14 cellular contexts compared by ENCODE assay signal in the genomic region with DNA sequence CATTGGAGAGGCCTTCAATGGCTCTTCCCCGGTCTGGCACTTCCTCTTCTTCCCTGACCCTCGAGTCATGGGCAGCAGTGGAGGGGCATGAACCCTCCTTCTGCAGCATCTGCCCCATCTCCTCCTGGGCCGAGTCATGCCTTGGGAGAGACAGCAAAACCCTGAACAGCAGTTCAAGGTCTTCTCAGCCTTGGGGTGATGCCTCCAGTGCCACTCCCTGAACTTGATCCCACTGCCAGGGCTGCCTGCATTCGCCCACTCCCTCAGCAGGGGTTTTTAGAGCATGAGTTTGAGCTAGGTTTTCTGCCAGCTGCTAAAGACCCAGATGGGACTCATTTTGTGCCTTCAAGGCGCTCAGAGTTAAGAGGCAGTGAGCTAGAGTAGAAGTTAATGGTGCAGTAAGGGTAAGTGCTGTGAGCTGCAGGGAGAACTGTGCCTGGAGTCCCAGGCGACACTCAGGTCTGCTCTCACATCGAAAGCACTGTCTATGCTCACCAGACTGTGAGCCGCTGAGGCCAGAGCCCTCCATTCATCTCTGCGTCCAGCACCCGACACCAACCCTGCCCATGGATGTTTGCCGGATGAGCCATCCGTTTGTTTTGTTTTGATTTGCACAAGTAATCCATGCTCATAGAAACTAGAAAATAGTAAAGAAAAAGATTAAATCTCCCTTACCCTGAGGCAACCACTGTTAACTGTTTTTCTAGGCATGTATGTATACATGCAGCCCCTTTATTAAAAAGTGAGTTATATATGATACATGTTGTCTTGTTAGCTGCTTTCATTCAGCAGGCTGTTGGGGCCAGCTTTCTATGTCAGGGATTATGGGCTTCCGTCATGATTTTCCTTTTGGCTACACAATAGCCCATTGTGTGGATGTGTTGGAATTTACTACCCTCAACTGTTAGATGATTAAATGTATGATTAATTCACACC.
A peak's percentile ranks its signal among the peaks of the same experiment; 100 is the strongest.
DNase-seq lines count a peak whose midpoint lies in the region; ATAC-seq and TF ChIP-seq lines count a peak whose summit lies in the region.
"Had no signal": no experiment of that assay in that cellular context is flagged by ENCODE, and none has a peak within 500 bp of the region (broad histone marks: within the 10 kb centered on the region; RNA-seq: fewer than 3 reads in every experiment).

No MANE protein-coding gene starts in this region.

- H3F3A ChIP-seq in PC-3 (ENCODE audit: low read length, unreplicated experiment), result no peaks in the 10 kb centered on the region

- H3K4me3 ChIP-seq in A673 (ENCODE audit: low read depth, low read length, poor library complexity, severe bottlenecking), result no peak overlapping the region
- peak overlapping the region; percentile 18; the same call in 1 of the 2 replicates for H3K4me3 ChIP-seq in PC-3 (ENCODE audit: low read length)
- no peak overlapping the region for H3K4me3 ChIP-seq in colonic mucosa
- H3K4me3 ChIP-seq in naive thymus-derived CD4-positive, alpha-beta T cell (ENCODE audit: low read length), result no peak overlapping the region
- H3K4me3 ChIP-seq: A549, left ventricle myocardium inferior, upper lobe of right lung had no signal

- H3K9ac ChIP-seq in PC-3 (ENCODE audit: low read length) (peak overlapping the region; percentile 49), colonic mucosa (ENCODE audit: low read depth in 2 of 2, low read length in 2 of 2) (no peak overlapping the region)

- BruUV-seq in A673 (replicated peaks; lab: Mats Ljungman, UMichigan) (no TSS peak), PC-3 (replicated peaks; lab: Mats Ljungman, UMichigan) (no TSS peak)

- no peaks in the 10 kb centered on the region for H3K27me3 ChIP-seq in A673 (replicated peaks; ENCODE audit: insufficient read depth, low read depth, low read length, poor library complexity)
- no peaks in the 10 kb centered on the region for H3K27me3 ChIP-seq in PC-3 (ENCODE audit: low read length)
- no peaks in the 10 kb centered on the region for H3K27me3 ChIP-seq in colonic mucosa
- no peaks in the 10 kb centered on the region for H3K27me3 ChIP-seq in naive thymus-derived CD4-positive, alpha-beta T cell (ENCODE audit: control insufficient read depth in 2 of 2, insufficient read depth in 2 of 2, low read length in 2 of 2)
- H3K27me3 ChIP-seq: upper lobe of right lung had no signal

- H3K36me3 ChIP-seq in A673 (ENCODE audit: insufficient read depth, low read length, poor library complexity, severe bottlenecking) (peaks cover 45% of the 10 kb centered on the region), PC-3 (ENCODE audit: low read depth, low read length) (peaks cover 57% of the 10 kb centered on the region), colonic mucosa (no peaks in the 10 kb centered on the region)
- H3K36me3 ChIP-seq in naive thymus-derived CD4-positive, alpha-beta T cell (ENCODE audit: control insufficient read depth in 2 of 3, insufficient read depth in 3 of 3, low read length in 3 of 3), result peaks cover 5 to 78% (median 18%) of the 10 kb centered on the region in 3 experiments

- ATAC-seq in PC-3 (peak; percentile 95), GM19328 (IDR thresholded peaks at IDR 0.05; ENCODE audit: unreplicated experiment) (no peak)
- no peak for ATAC-seq in naive thymus-derived CD4-positive, alpha-beta T cell
- ATAC-seq: A549, upper lobe of right lung had no signal

- H3K27ac ChIP-seq in A673 (ENCODE audit: low read depth, low read length, poor library complexity, severe bottlenecking) (peak overlapping the region; percentile 35), PC-3 (ENCODE audit: low read length) (peak overlapping the region; percentile 85), colonic mucosa (peak overlapping the region; percentile 1)
- H3K27ac ChIP-seq in naive thymus-derived CD4-positive, alpha-beta T cell (ENCODE audit: low read depth, low read length), result no peak overlapping the region
- H3K27ac ChIP-seq: A549, left ventricle myocardium inferior, upper lobe of right lung had no signal

- peaks cover 17 to 67% (median 39%) of the 10 kb centered on the region in 5 donors for H3K36me3 Mint-ChIP-seq in naive thymus-derived CD4-positive, alpha-beta T cell

- no peaks in the 10 kb centered on the region for H3K9me2 ChIP-seq in PC-3 (replicated peaks; ENCODE audit: low read length)

- 0 out of 2 replicates have a peak overlapping the region, but pooled peaks have one; percentile 13 for H2AFZ ChIP-seq in PC-3 (ENCODE audit: low read length)

- no peaks in the 10 kb centered on the region for H3K4me1 ChIP-seq in A673 (ENCODE audit: insufficient read depth, low read length, poor library complexity, severe bottlenecking)
- H3K4me1 ChIP-seq in PC-3 (ENCODE audit: insufficient read depth, low read length), result peaks cover 30% of the 10 kb centered on the region
- H3K4me1 ChIP-seq in colonic mucosa, result no peaks in the 10 kb centered on the region
- no peaks in the 10 kb centered on the region for H3K4me1 ChIP-seq in naive thymus-derived CD4-positive, alpha-beta T cell (ENCODE audit: control insufficient read depth in 2 of 2, insufficient read depth in 2 of 2, low read length in 2 of 2)
- H3K4me1 ChIP-seq: A549, left ventricle myocardium inferior, upper lobe of right lung had no signal

- no peaks in the 10 kb centered on the region for H3K27me3 Mint-ChIP-seq in naive thymus-derived CD4-positive, alpha-beta T cell

- H3K27ac Mint-ChIP-seq in naive thymus-derived CD4-positive, alpha-beta T cell, result peak overlapping the region in 2 of 9 donors; percentile 48 to 65

- H4K20me1 ChIP-seq in PC-3 (ENCODE audit: low read length), result no peaks in the 10 kb centered on the region

- intact Hi-C loops in A673 (cut with micrococcal nuclease; ENCODE audit: unreplicated experiment), result no loop called here
- intact Hi-C loops in PC-3 (cut with micrococcal nuclease), result loop anchor here (5.0 kb wide), 1 partner anchor 68 kb away; a partner anchor contains a TSS
- intact Hi-C loops in colonic mucosa (cut with DNase I), result no loop called here
- intact Hi-C loops in naive thymus-derived CD4-positive, alpha-beta T cell (cut with micrococcal nuclease), result no loop called here

- H3K4me2 ChIP-seq in PC-3 (ENCODE audit: low read length), result peak overlapping the region; percentile 59
- H3K4me2 ChIP-seq: A549 had no signal

- POLR2A ChIA-PET in A673 (lab: Charles Lee; ENCODE audit: low non-redundant PET) (interaction anchor here (0.6 kb wide), 1 partner anchor 334 kb away, joined by 5 read pairs; no protein-coding TSS in a partner anchor), PC-3 (lab: Charles Lee; ENCODE audit: unreplicated experiment) (no interaction called here)
- POLR2A ChIA-PET in naive thymus-derived CD4-positive, alpha-beta T cell (lab: Charles Lee), result no interaction called here

- CTCF ChIA-PET in A673 (lab: Charles Lee), result no interaction called here
- CTCF ChIA-PET in PC-3 (lab: Charles Lee), result interaction anchor here (0.6 kb wide), 1 partner anchor 51 kb away, joined by 3 read pairs; no protein-coding TSS in a partner anchor
- CTCF ChIA-PET in naive thymus-derived CD4-positive, alpha-beta T cell (lab: Charles Lee), result no interaction called here

- TF ChIP-seq CTCF in A673 (conservative IDR thresholded peaks at IDR 0.05; ENCODE audit: low read depth, low read length) (no peak), PC-3 (conservative IDR thresholded peaks at IDR 0.05; ENCODE audit: low read depth, low read length) (no peak), colonic mucosa (IDR thresholded peaks at IDR 0.05) (no peak)

- H3K4me1 Mint-ChIP-seq in naive thymus-derived CD4-positive, alpha-beta T cell, result peaks cover 0 to 2% (median 0%) of the 10 kb centered on the region in 7 donors

- DNase-seq in A673 (ENCODE audit: low spot score) (peak; percentile 58), PC-3 (peak; percentile 91), colonic mucosa (no peak), left kidney (ENCODE audit: low read depth, low spot score) (peak; percentile 78), NCI-H2081 (lab: John Stamatoyannopoulos, UW) (no peak)
- no peak for DNase-seq in naive thymus-derived CD4-positive, alpha-beta T cell
- DNase-seq in activated CD4-positive, alpha-beta T cell treated with anti-CD3 and anti-CD28 coated beads, Interleukin-2, amount 50 U/mL, for 4 hours, result no peak
- DNase-seq: activated CD4-positive, alpha-beta T cell treated with anti-CD3 and anti-CD28 coated beads for 48 hours; activated naive CD4-positive, alpha-beta T cell; KBM-7; left ventricle myocardium inferior; upper lobe of right lung had no signal

- H3K79me2 ChIP-seq in PC-3 (ENCODE audit: low read length), result no peaks in the 10 kb centered on the region

- no peaks in the 10 kb centered on the region for H3K9me3 ChIP-seq in A673 (ENCODE audit: low read depth, low read length, poor library complexity, severe bottlenecking)
- no peaks in the 10 kb centered on the region for H3K9me3 ChIP-seq in PC-3 (ENCODE audit: low read length)
- no peaks in the 10 kb centered on the region for H3K9me3 ChIP-seq in colonic mucosa
- no peaks in the 10 kb centered on the region for H3K9me3 ChIP-seq in naive thymus-derived CD4-positive, alpha-beta T cell (ENCODE audit: control insufficient read depth in 2 of 3, low read length in 3 of 3)
- H3K9me3 ChIP-seq: A549, left ventricle myocardium inferior, upper lobe of right lung had no signal

- peaks cover 0 to 2% (median 0%) of the 10 kb centered on the region in 11 donors for H3K9me3 Mint-ChIP-seq in naive thymus-derived CD4-positive, alpha-beta T cell

- no peak overlapping the region for H3K4me3 Mint-ChIP-seq in naive thymus-derived CD4-positive, alpha-beta T cell

Comparison
In these comparisons a context has a peak if more than half of its experiments do, and no peak if none do; other contexts are left out.
1. DNase-seq: peak in A673 (single experiment), PC-3 (single experiment) and left kidney (single experiment); none in colonic mucosa (single experiment), naive thymus-derived CD4-positive, alpha-beta T cell (0 of 9), NCI-H2081 (0 of 2) and activated CD4-positive, alpha-beta T cell treated with anti-CD3 and anti-CD28 coated beads, Interleukin-2, amount 50 U/mL, for 4 hours (0 of 2).